In the genomic region with DNA sequence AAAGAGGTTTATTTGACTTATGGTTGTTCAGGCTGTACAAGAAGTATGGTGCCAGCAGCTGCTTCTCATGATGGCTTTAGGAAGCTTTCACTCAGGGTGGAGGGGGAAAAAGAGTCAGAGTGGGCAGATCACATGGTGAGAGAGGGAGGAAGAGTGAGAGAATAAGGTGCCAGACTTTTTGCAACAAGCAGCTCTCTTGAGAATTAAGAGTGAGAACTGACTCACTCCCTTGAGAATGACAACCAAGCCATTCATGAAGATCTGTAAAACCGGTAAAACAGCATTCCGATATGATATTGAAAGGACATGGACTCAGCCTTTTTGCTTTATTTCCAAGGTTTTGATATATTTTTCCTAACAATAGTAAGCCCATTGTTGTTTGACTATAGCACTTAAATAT, we compare ENCODE assay signal across 31 cellular contexts.
A peak's percentile ranks its signal among the peaks of the same experiment; 100 is the strongest.
DNase-seq lines count a peak whose midpoint lies in the region; ATAC-seq, FAIRE-seq and TF ChIP-seq lines count a peak whose summit lies in the region.
"Had no signal": no experiment of that assay in that cellular context is flagged by ENCODE, and none has a peak within 500 bp of the region (broad histone marks: within the 10 kb centered on the region; RNA-seq: fewer than 3 reads in every experiment).

No MANE protein-coding gene starts in this region.

- no peak for ATAC-seq in GM18858 (IDR thresholded peaks at IDR 0.05; ENCODE audit: unreplicated experiment)
- ATAC-seq: A549, lower lobe of right lung, Panc1 had no signal

- no peak for FAIRE-seq in frontal cortex (lab: Jason Lieb, UNC)
- FAIRE-seq: A549, islet of Langerhans, TTC549 had no signal

- H3K27ac ChIP-seq in epithelial cell of prostate (peak overlapping the region; percentile 68), substantia nigra (ENCODE audit: low read depth, low read length, poor library complexity, severe bottlenecking) (no peak overlapping the region)
- H3K27ac ChIP-seq: A549, brain microvascular endothelial cell, lower lobe of right lung, skin epidermis, thyroid gland had no signal

- H3K27me3 ChIP-seq in kidney epithelial cell (ENCODE audit: control insufficient read depth, insufficient read depth, low read length): no peaks in the 10 kb centered on the region
- H3K27me3 ChIP-seq: brain microvascular endothelial cell, thyroid gland had no signal

- no peak for TF ChIP-seq CTCF in kidney epithelial cell (IDR thresholded peaks at IDR 0.05; ENCODE audit: insufficient read depth, low read length, poor library complexity, severe bottlenecking)

- no peaks in the 10 kb centered on the region for H3K36me3 ChIP-seq in kidney epithelial cell (ENCODE audit: control insufficient read depth, insufficient read depth, low read length)
- H3K36me3 ChIP-seq: brain microvascular endothelial cell, HAP-1, lower lobe of right lung, thyroid gland had no signal

- DNase-seq in COLO829 (ENCODE audit: low spot score): peak; percentile 42
- peak; percentile 10 for DNase-seq in HT1080 (ENCODE audit: low read depth)
- peak; percentile 64 for DNase-seq in epithelial cell of prostate (ENCODE audit: low read depth, low spot score)
- peak; percentile 18 for DNase-seq in kidney epithelial cell (ENCODE audit: low read depth)
- DNase-seq in substantia nigra (lab: John Stamatoyannopoulos, UW): no peak
- DNase-seq in activated gamma-delta T cell (lab: John Stamatoyannopoulos, UW): no peak
- no peak for DNase-seq in frontal cortex (ENCODE audit: low spot score in 2 of 2)
- DNase-seq: activated CD4-positive, alpha-beta memory T cell treated with anti-CD3 and anti-CD28 coated beads for 36 hours; activated CD8-positive, alpha-beta memory T cell treated with anti-CD3 and anti-CD28 coated beads, Interleukin-2, amount 50 U/mL, for 4 hours; activated naive CD4-positive, alpha-beta T cell treated with anti-CD3 and anti-CD28 coated beads, Interleukin-2, amount 10 ng/mL, durations not matched to agents 7 days and 5 days; AML-193; brain microvascular endothelial cell; CD4-positive, alpha-beta memory T cell; DMS153; erythroblast; foreskin fibroblast; GF-D8; hypothalamus; lower lobe of right lung; NCI-H1048; NCI-H1694; NCI-H526 treated with DMSO at 0.1 percent for 48 hours; retina; thyroid gland had no signal

- no peak overlapping the region for H3K4me3 ChIP-seq in kidney epithelial cell (ENCODE audit: low read depth, low read length)
- H3K4me3 ChIP-seq: A549, HAP-1, lower lobe of right lung, skin epidermis, thyroid gland had no signal

Comparison
In these comparisons a context has a peak if more than half of its experiments do, and no peak if none do; other contexts are left out.
1. DNase-seq: peak in COLO829 (single experiment), HT1080 (single experiment), epithelial cell of prostate (single experiment) and kidney epithelial cell (single experiment); none in substantia nigra (0 of 49), activated gamma-delta T cell (single experiment) and frontal cortex (0 of 2).